In the genomic region with DNA sequence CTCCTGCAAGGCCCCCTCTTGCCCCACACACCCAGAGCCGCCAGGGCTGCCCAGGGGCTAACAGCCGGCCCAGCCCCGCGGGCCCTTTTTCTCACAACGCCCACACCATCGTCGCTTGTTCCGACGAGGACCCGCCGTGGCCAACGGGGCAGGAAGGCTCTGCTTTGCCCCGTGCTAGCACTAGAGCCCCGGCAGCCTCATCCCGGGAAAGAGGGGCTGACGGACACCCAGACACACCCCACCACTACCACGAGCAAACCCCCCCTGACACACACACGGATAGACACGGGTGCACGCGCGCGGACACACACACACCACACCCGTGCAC, we compare ENCODE assay signal across 8 cellular contexts.
A peak's percentile ranks its signal among the peaks of the same experiment; 100 is the strongest.
DNase-seq lines count a peak whose midpoint lies in the region; ATAC-seq and TF ChIP-seq lines count a peak whose summit lies in the region.
"Not testable (repeated sequence)": the region's sequence is repeated elsewhere in the genome, so short reads cannot be mapped to it uniquely, and the experiment has no call there.

No MANE protein-coding gene starts in this region.

- H3K4me1 Mint-ChIP-seq in stimulated activated effector memory CD8-positive, alpha-beta T cell treated with anti-CD3 and anti-CD28 coated beads, Interleukin-12 subunit alpha, Interleukin-12 subunit beta, amount 100 ng/mL, for 72 hours, result not testable (repeated sequence)

- H3K36me3 ChIP-seq in colonic mucosa; lower lobe of right lung; aorta (ENCODE audit: control insufficient read depth in 1 of 2, insufficient read depth in 2 of 2, low read length in 1 of 2): not testable (repeated sequence)

- H3K27ac Mint-ChIP-seq in stimulated activated effector memory CD8-positive, alpha-beta T cell treated with anti-CD3 and anti-CD28 coated beads, Interleukin-12 subunit alpha, Interleukin-12 subunit beta, amount 100 ng/mL, for 72 hours, result not testable (repeated sequence)

- not testable (repeated sequence) for H3K27ac ChIP-seq in colonic mucosa; lower lobe of right lung; aorta (ENCODE audit: low read depth in 1 of 2, low read length in 2 of 2)

- intact Hi-C loops in colonic mucosa (cut with DNase I); Right ventricle myocardium inferior (cut with DNase I); lower lobe of right lung (cut with DNase I); aorta (cut with DNase I): not testable (repeated sequence)

- H3K4me3 ChIP-seq in colonic mucosa; lower lobe of right lung; aorta (ENCODE audit: low read length in 2 of 2): not testable (repeated sequence)

- ATAC-seq in SK-N-SH treated with all-trans-retinoic acid at 6 μM for 48 hours (peak; percentile 12; the same call in 1 of the 3 replicates), Right ventricle myocardium inferior (peak; percentile 26), lower lobe of right lung (peak; percentile 34 to 59), omental fat pad (ENCODE audit: low FRiP score) (peak; percentile 18), aorta (ENCODE audit: low FRiP score) (peak; percentile 68)
- ATAC-seq in stimulated activated effector memory CD8-positive, alpha-beta T cell treated with anti-CD3 and anti-CD28 coated beads, Interleukin-12 subunit alpha, Interleukin-12 subunit beta, amount 100 ng/mL, for 72 hours, result peak; percentile 6

- H3K36me3 Mint-ChIP-seq in stimulated activated effector memory CD8-positive, alpha-beta T cell treated with anti-CD3 and anti-CD28 coated beads, Interleukin-12 subunit alpha, Interleukin-12 subunit beta, amount 100 ng/mL, for 72 hours, result not testable (repeated sequence)

- H3K9ac ChIP-seq in colonic mucosa (ENCODE audit: low read depth in 2 of 2, low read length in 2 of 2), result not testable (repeated sequence)

- DNase-seq in colonic mucosa (peak; percentile 21), islet precursor cell (peak; percentile 52), lower lobe of right lung (peak; percentile 56)
- DNase-seq in Right ventricle myocardium inferior (ENCODE audit: missing footprints); omental fat pad (ENCODE audit: low spot score); stimulated activated effector memory CD8-positive, alpha-beta T cell treated with anti-CD3 and anti-CD28 coated beads, Interleukin-12 subunit alpha, Interleukin-12 subunit beta, amount 100 ng/mL, for 72 hours (ENCODE audit: low spot score in 2 of 2); aorta: not testable (repeated sequence)

- not testable (repeated sequence) for H3K4me1 ChIP-seq in colonic mucosa; lower lobe of right lung; aorta (ENCODE audit: control insufficient read depth in 1 of 2, insufficient read depth in 2 of 2, low read length in 2 of 2)

- TF ChIP-seq CTCF in colonic mucosa (IDR thresholded peaks at IDR 0.05); lower lobe of right lung (IDR thresholded peaks at IDR 0.05); omental fat pad (IDR thresholded peaks at IDR 0.05): not testable (repeated sequence)

- WGBS in aorta, 2 donors, result 69 to 74% methylated on average over 24 of the region's 24 CpGs

- not testable (repeated sequence) for H3K9me3 ChIP-seq in colonic mucosa; lower lobe of right lung; aorta (ENCODE audit: control insufficient read depth, low read length)

- H3K4me3 Mint-ChIP-seq in stimulated activated effector memory CD8-positive, alpha-beta T cell treated with anti-CD3 and anti-CD28 coated beads, Interleukin-12 subunit alpha, Interleukin-12 subunit beta, amount 100 ng/mL, for 72 hours, result not testable (repeated sequence)

- H3K27me3 ChIP-seq in colonic mucosa; aorta (ENCODE audit: control insufficient read depth in 1 of 2, insufficient read depth in 2 of 2, low read length in 1 of 2): not testable (repeated sequence)
- peaks cover 12% of the 10 kb centered on the region for H3K27me3 ChIP-seq in lower lobe of right lung (ENCODE audit: low read depth)

- H3K9me3 Mint-ChIP-seq in stimulated activated effector memory CD8-positive, alpha-beta T cell treated with anti-CD3 and anti-CD28 coated beads, Interleukin-12 subunit alpha, Interleukin-12 subunit beta, amount 100 ng/mL, for 72 hours, result not testable (repeated sequence)

Comparison
In these comparisons a context has a peak if more than half of its experiments do, and no peak if none do; other contexts are left out.
1. ATAC-seq: peak in every context shown above with its lines; median percentile 68 in aorta; 46 in lower lobe of right lung; 26 in Right ventricle myocardium inferior; 18 in omental fat pad; 12 in SK-N-SH treated with all-trans-retinoic acid at 6 μM for 48 hours; 6 in stimulated activated effector memory CD8-positive, alpha-beta T cell treated with anti-CD3 and anti-CD28 coated beads, Interleukin-12 subunit alpha, Interleukin-12 subunit beta, amount 100 ng/mL, for 72 hours.